ENCODE assay signal across 8 cellular contexts in the genomic region with DNA sequence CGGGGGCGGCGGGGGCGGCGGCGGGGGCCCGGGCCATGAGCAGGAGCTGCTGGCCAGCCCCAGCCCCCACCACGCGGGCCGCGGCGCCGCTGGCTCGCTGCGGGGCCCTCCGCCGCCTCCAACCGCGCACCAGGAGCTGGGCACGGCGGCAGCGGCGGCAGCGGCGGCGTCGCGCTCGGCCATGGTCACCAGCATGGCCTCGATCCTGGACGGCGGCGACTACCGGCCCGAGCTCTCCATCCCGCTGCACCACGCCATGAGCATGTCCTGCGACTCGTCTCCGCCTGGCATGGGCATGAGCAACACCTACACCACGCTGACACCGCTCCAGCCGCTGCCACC. TPM values are rescaled to one million over a fixed set of nuclear protein-coding genes. Genes with fewer than 3 reads are reported as not detected.
DNase-seq lines count a peak whose midpoint lies in the region; ATAC-seq and TF ChIP-seq lines count a peak whose summit lies in the region.

No MANE protein-coding gene starts in this region.

- peaks cover 78% of the 10 kb centered on the region for H3K27me3 ChIP-seq in trophoblast cell (ENCODE audit: insufficient read depth, low read length)
- H3K27me3 ChIP-seq in body of pancreas = peaks cover 6 to 52% of the 10 kb centered on the region in 2 donors

- H3K4me2 ChIP-seq in trophoblast cell (ENCODE audit: low read length) = peak overlapping the region; percentile 46

- H3K14ac ChIP-seq in trophoblast cell (ENCODE audit: low read length) = no peak overlapping the region

- TF ChIP-seq POLR2A in body of pancreas (IDR thresholded peaks at IDR 0.05) = no peak

- no peak overlapping the region for H2BK5ac ChIP-seq in trophoblast cell (ENCODE audit: low read depth, low read length, poor library complexity)

- no peak overlapping the region for H2BK12ac ChIP-seq in trophoblast cell (ENCODE audit: low read length)

- H3K23ac ChIP-seq in trophoblast cell (ENCODE audit: low read length) = no peak overlapping the region

- H3K4me3 ChIP-seq in trophoblast cell (ENCODE audit: low read depth, low read length) (no peak overlapping the region), body of pancreas (no peak overlapping the region)

- H3K9ac ChIP-seq in trophoblast cell (ENCODE audit: low read length) = no peak overlapping the region

- no peak for ATAC-seq in body of pancreas

- H4K12ac ChIP-seq in trophoblast cell (ENCODE audit: low read depth, low read length) = no peak overlapping the region

- H2BK120ac ChIP-seq in trophoblast cell (ENCODE audit: insufficient read depth, low read length, poor library complexity) = no peak overlapping the region

- H4K91ac ChIP-seq in trophoblast cell (ENCODE audit: low read depth, low read length) = no peak overlapping the region

- no peak overlapping the region for H3K18ac ChIP-seq in trophoblast cell (ENCODE audit: low read length)

- DNase-seq in NCI-H146 (lab: John Stamatoyannopoulos, UW) = peak; percentile 56
- DNase-seq in NCI-H146 treated with DMSO at 0.1 percent for 48 hours (lab: John Stamatoyannopoulos, UW; ENCODE audit: unreplicated experiment) = no peak
- peak; percentile 54 for DNase-seq in ecto neural progenitor cell (ENCODE audit: low spot score)
- no peak for DNase-seq in trophoblast cell
- no peak for DNase-seq in NCI-H446 treated with DMSO at 0.1 percent for 48 hours (lab: John Stamatoyannopoulos, UW)
- no peak for DNase-seq in body of pancreas
- no peak for DNase-seq in NCI-H2171 (lab: John Stamatoyannopoulos, UW)

- no peaks in the 10 kb centered on the region for H3K79me1 ChIP-seq in trophoblast cell (ENCODE audit: low read length)

- H3K36me3 ChIP-seq in trophoblast cell (ENCODE audit: control insufficient read depth in 1 of 2, insufficient read depth in 2 of 2, low read length in 2 of 2) = no peaks in the 10 kb centered on the region
- H3K36me3 ChIP-seq in body of pancreas (replicated peaks in 1 of 2; ENCODE audit: insufficient read depth in 1 of 2, low read depth in 2 of 2) = no peaks in the 10 kb centered on the region

- H2AK5ac ChIP-seq in trophoblast cell (ENCODE audit: low read length) = no peak overlapping the region

- no peak for TF ChIP-seq RAD21 in Ishikawa (IDR thresholded peaks at IDR 0.05; ENCODE audit: low read depth)

- H3K9me3 ChIP-seq in trophoblast cell (ENCODE audit: insufficient read depth, low read depth, low read length) (peaks cover 14% of the 10 kb centered on the region), body of pancreas (no peaks in the 10 kb centered on the region)

- intact Hi-C loops in body of pancreas (cut with DNase I) = loop anchor here (5.0 kb wide), 1 partner anchor 569 kb away; no protein-coding TSS in a partner anchor

- TF ChIP-seq EP300 in Ishikawa (IDR thresholded peaks at IDR 0.05; ENCODE audit: borderline replicate concordance) = no peak

- H3K27ac ChIP-seq in trophoblast cell (ENCODE audit: low read depth, low read length) (no peak overlapping the region), body of pancreas (no peak overlapping the region)

- H3K4ac ChIP-seq in trophoblast cell (ENCODE audit: low read depth, low read length) = no peak overlapping the region

- H4K8ac ChIP-seq in trophoblast cell (ENCODE audit: low read depth, low read length) = no peak overlapping the region

- H2AFZ ChIP-seq in trophoblast cell (ENCODE audit: insufficient read depth, low read length, poor library complexity) = peak overlapping the region; percentile 30

- no peaks in the 10 kb centered on the region for H3K79me2 ChIP-seq in trophoblast cell (ENCODE audit: control insufficient read depth, insufficient read depth, low read length, poor library complexity)

- no peak for TF ChIP-seq CTCF in body of pancreas (IDR thresholded peaks at IDR 0.05)

- H3K4me1 ChIP-seq in trophoblast cell (ENCODE audit: control insufficient read depth in 1 of 2, insufficient read depth in 2 of 2, low read length in 2 of 2) (peaks cover 15 to 27% of the 10 kb centered on the region in 2 experiments), body of pancreas (peaks cover 67% of the 10 kb centered on the region)

- no CpG with 5 or more reads among the region's 43 CpGs for WGBS in trophoblast cell (ENCODE audit: extremely low coverage, insufficient coverage, insufficient read length)
- 0 to 2% methylated on average over 6 to 21 of the region's 43 CpGs for WGBS in body of pancreas, 2 donors

TF ChIP-seq in Ishikawa, 13 proteins besides CTCF, POLR2A, EP300 and RAD21:
- TF ChIP-seq, protein P1, sequence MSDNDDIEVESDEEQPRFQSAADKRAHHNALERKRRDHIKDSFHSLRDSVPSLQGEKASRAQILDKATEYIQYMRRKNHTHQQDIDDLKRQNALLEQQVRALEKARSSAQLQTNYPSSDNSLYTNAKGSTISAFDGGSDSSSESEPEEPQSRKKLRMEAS (IDR thresholded peaks at IDR 0.05) = peak; percentile 38; the same call in 1 of the 2 replicates
- TF ChIP-seq FOXM1 (IDR thresholded peaks at IDR 0.05; ENCODE audit: borderline replicate concordance, low read depth) (no peak), YY1 (IDR thresholded peaks at IDR 0.05; ENCODE audit: low read depth) (0 out of 2 replicates have a peak, but pooled peaks have one; percentile 27)
- TF ChIP-seq, protein P2, sequence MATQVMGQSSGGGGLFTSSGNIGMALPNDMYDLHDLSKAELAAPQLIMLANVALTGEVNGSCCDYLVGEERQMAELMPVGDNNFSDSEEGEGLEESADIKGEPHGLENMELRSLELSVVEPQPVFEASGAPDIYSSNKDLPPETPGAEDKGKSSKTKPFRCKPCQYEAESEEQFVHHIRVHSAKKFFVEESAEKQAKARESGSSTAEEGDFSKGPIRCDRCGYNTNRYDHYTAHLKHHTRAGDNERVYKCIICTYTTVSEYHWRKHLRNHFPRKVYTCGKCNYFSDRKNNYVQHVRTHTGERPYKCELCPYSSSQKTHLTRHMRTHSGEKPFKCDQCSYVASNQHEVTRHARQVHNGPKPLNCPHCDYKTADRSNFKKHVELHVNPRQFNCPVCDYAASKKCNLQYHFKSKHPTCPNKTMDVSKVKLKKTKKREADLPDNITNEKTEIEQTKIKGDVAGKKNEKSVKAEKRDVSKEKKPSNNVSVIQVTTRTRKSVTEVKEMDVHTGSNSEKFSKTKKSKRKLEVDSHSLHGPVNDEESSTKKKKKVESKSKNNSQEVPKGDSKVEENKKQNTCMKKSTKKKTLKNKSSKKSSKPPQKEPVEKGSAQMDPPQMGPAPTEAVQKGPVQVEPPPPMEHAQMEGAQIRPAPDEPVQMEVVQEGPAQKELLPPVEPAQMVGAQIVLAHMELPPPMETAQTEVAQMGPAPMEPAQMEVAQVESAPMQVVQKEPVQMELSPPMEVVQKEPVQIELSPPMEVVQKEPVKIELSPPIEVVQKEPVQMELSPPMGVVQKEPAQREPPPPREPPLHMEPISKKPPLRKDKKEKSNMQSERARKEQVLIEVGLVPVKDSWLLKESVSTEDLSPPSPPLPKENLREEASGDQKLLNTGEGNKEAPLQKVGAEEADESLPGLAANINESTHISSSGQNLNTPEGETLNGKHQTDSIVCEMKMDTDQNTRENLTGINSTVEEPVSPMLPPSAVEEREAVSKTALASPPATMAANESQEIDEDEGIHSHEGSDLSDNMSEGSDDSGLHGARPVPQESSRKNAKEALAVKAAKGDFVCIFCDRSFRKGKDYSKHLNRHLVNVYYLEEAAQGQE (IDR thresholded peaks at IDR 0.05; ENCODE audit: low read depth) = no peak

RNA-seq across cellular contexts. Expression of a gene that starts 0.6 kb away (rescaled TPM):
- 0.06 and 0.07 TPM in 2 replicates for polyA plus RNA-seq in trophoblast cell (2013)
- 1 to 10 TPM; 2.6 to 3.1 TPM for total RNA-seq in body of pancreas

Comparison
In these comparisons a context has a peak if more than half of its experiments do, and no peak if none do; other contexts are left out.
1. DNase-seq: peak in NCI-H146 (single experiment) and ecto neural progenitor cell (single experiment); none in NCI-H146 treated with DMSO at 0.1 percent for 48 hours (single experiment), trophoblast cell (0 of 2), NCI-H446 treated with DMSO at 0.1 percent for 48 hours (single experiment), body of pancreas (0 of 4) and NCI-H2171 (single experiment).